In genomic region chr11:240315-240714, GRCh38 we compare ENCODE assay signal across 21 cellular contexts. TPM values are rescaled to one million over a fixed set of nuclear protein-coding genes. Genes with fewer than 3 reads are reported as not detected.
DNase-seq lines count a peak whose midpoint lies in the region; ATAC-seq and TF ChIP-seq lines count a peak whose summit lies in the region.
"Had no signal": no experiment of that assay in that cellular context is flagged by ENCODE, and none has a peak within 500 bp of the region (broad histone marks: within the 10 kb centered on the region; RNA-seq: fewer than 3 reads in every experiment).

No MANE protein-coding gene starts in this region.

- H3K4me3 ChIP-seq in effector memory CD4-positive, alpha-beta T cell (ENCODE audit: insufficient read depth, low read depth, low read length, poor library complexity, severe bottlenecking): no peak overlapping the region
- H3K4me3 ChIP-seq: Peyer's patch, SJCRH30 had no signal

- peaks cover 56% of the 10 kb centered on the region for H3K36me3 ChIP-seq in effector memory CD4-positive, alpha-beta T cell (ENCODE audit: control insufficient read depth, insufficient read depth, low read length)

- peak; percentile 28 for DNase-seq in activated CD8-positive, alpha-beta memory T cell treated with anti-CD3 and anti-CD28 coated beads for 24 hours
- DNase-seq in activated CD8-positive, alpha-beta memory T cell treated with anti-CD3 and anti-CD28 coated beads, Interleukin-2, amount 10 ng/mL, durations not matched to agents 7 days and 5 days: no peak
- no peak for DNase-seq in immature natural killer cell
- DNase-seq in effector memory CD4-positive, alpha-beta T cell: no peak
- DNase-seq: DMS53, GDM1, KG1, MV-4-11, NCI-H1105 treated with DMSO at 0.1 percent for 48 hours, NCI-H2029 treated with DMSO at 0.1 percent for 48 hours, NCI-H2171, NCI-H345, NCI-H524, NCI-H82, Peyer's patch, SJCRH30 had no signal

- peaks cover 12% of the 10 kb centered on the region for H3K4me1 ChIP-seq in effector memory CD4-positive, alpha-beta T cell (ENCODE audit: control insufficient read depth, insufficient read depth, low read length, poor library complexity, severe bottlenecking)

- H3K9me3 Mint-ChIP-seq in activated CD8-positive, alpha-beta memory T cell treated with anti-CD3 and anti-CD28 coated beads, Interleukin-2, amount 10 ng/mL, durations not matched to agents 7 days and 5 days (ENCODE audit: low read depth): no peaks in the 10 kb centered on the region
- H3K9me3 Mint-ChIP-seq in immature natural killer cell: no peaks in the 10 kb centered on the region
- H3K9me3 Mint-ChIP-seq: CD14-positive monocyte had no signal

- peaks cover 62% of the 10 kb centered on the region for H3K4me1 Mint-ChIP-seq in activated CD8-positive, alpha-beta memory T cell treated with anti-CD3 and anti-CD28 coated beads, Interleukin-2, amount 10 ng/mL, durations not matched to agents 7 days and 5 days
- peaks cover 32 to 62% of the 10 kb centered on the region in 2 donors for H3K4me1 Mint-ChIP-seq in immature natural killer cell

- no peak for ATAC-seq in activated CD8-positive, alpha-beta memory T cell treated with anti-CD3 and anti-CD28 coated beads, Interleukin-2, amount 10 ng/mL, durations not matched to agents 7 days and 5 days
- ATAC-seq in HG03342 (IDR thresholded peaks at IDR 0.05; ENCODE audit: unreplicated experiment): no peak

- H3K9me3 ChIP-seq in effector memory CD4-positive, alpha-beta T cell (ENCODE audit: control insufficient read depth, low read length): no peaks in the 10 kb centered on the region
- H3K9me3 ChIP-seq: Peyer's patch, SJCRH30 had no signal

- H3K36me3 Mint-ChIP-seq in activated CD8-positive, alpha-beta memory T cell treated with anti-CD3 and anti-CD28 coated beads, Interleukin-2, amount 10 ng/mL, durations not matched to agents 7 days and 5 days: peaks cover 35% of the 10 kb centered on the region
- peaks cover 18 to 27% (median 24%) of the 10 kb centered on the region in 3 donors for H3K36me3 Mint-ChIP-seq in immature natural killer cell

- no peak overlapping the region for H3K4me3 Mint-ChIP-seq in activated CD8-positive, alpha-beta memory T cell treated with anti-CD3 and anti-CD28 coated beads, Interleukin-2, amount 10 ng/mL, durations not matched to agents 7 days and 5 days
- H3K4me3 Mint-ChIP-seq in immature natural killer cell: no peak overlapping the region
- H3K4me3 Mint-ChIP-seq: CD14-positive monocyte had no signal

- no peaks in the 10 kb centered on the region for H3K27me3 Mint-ChIP-seq in activated CD8-positive, alpha-beta memory T cell treated with anti-CD3 and anti-CD28 coated beads, Interleukin-2, amount 10 ng/mL, durations not matched to agents 7 days and 5 days
- H3K27me3 Mint-ChIP-seq in immature natural killer cell (ENCODE audit: low read depth in 3 of 3): peaks cover 12 to 18% (median 13%) of the 10 kb centered on the region in 3 donors

- H3K27ac ChIP-seq in C4-2B (peak overlapping the region; percentile 84), VCaP (peak overlapping the region; percentile 85)
- no peak overlapping the region for H3K27ac ChIP-seq in effector memory CD4-positive, alpha-beta T cell (ENCODE audit: insufficient read depth, low read length, poor library complexity, severe bottlenecking)
- H3K27ac ChIP-seq: Peyer's patch, SJCRH30 had no signal

- no peak for TF ChIP-seq CTCF in C4-2B (conservative IDR thresholded peaks at IDR 0.05)
- TF ChIP-seq CTCF in VCaP (conservative IDR thresholded peaks at IDR 0.05): no peak

- H3K27ac Mint-ChIP-seq in activated CD8-positive, alpha-beta memory T cell treated with anti-CD3 and anti-CD28 coated beads, Interleukin-2, amount 10 ng/mL, durations not matched to agents 7 days and 5 days: no peak overlapping the region
- H3K27ac Mint-ChIP-seq in immature natural killer cell: peak overlapping the region in 4 of 6 donors; percentile 15 to 75 (median 30)

- H3K27me3 ChIP-seq in effector memory CD4-positive, alpha-beta T cell (replicated peaks; ENCODE audit: control insufficient read depth, insufficient read depth, low read length, poor library complexity, severe bottlenecking): no peaks in the 10 kb centered on the region
- H3K27me3 ChIP-seq: Peyer's patch, SJCRH30 had no signal

- CTCF ChIA-PET in activated CD8-positive, alpha-beta memory T cell treated with anti-CD3 and anti-CD28 coated beads, Interleukin-2, amount 10 ng/mL, durations not matched to agents 7 days and 5 days (lab: Charles Lee): interaction anchor here (0.6 to 3.4 kb wide), 3 partner anchors 10 to 183 kb away, joined by 3 to 13 read pairs (median 3); no protein-coding TSS in a partner anchor

RNA-seq across cellular contexts. Expression of gene PSMD13, which starts 3.5 kb away (rescaled TPM):
- 100 to 1,000 TPM; 166 to 199 TPM for total RNA-seq in activated CD8-positive, alpha-beta memory T cell treated with anti-CD3 and anti-CD28 coated beads, Interleukin-2, amount 10 ng/mL, durations not matched to agents 7 days and 5 days
- 100 to 1,000 TPM; 257 to 353 (median 345) TPM for polyA plus RNA-seq in immature natural killer cell

RNA-seq across cellular contexts. Expression of gene SIRT3, which starts 4.2 kb away (rescaled TPM):
- 10 to 100 TPM; 12.8 to 15.9 TPM for total RNA-seq in activated CD8-positive, alpha-beta memory T cell treated with anti-CD3 and anti-CD28 coated beads, Interleukin-2, amount 10 ng/mL, durations not matched to agents 7 days and 5 days
- 10 to 100 TPM in 1 of 3 donors, 1 to 10 TPM in 2; 6.7 to 11.1 (median 7.4) TPM for polyA plus RNA-seq in immature natural killer cell

RNA-seq across cellular contexts. Expression of gene RIC8A, which starts 32.8 kb away (rescaled TPM):
- total RNA-seq in activated CD8-positive, alpha-beta memory T cell treated with anti-CD3 and anti-CD28 coated beads, Interleukin-2, amount 10 ng/mL, durations not matched to agents 7 days and 5 days: 100 to 1,000 TPM; 110 to 113 TPM
- polyA plus RNA-seq in immature natural killer cell: 100 to 1,000 TPM in 2 of 3 donors, 10 to 100 TPM in 1; 91.0 to 132 (median 106) TPM

RNA-seq across cellular contexts. Expression of gene BET1L, which starts 33.1 kb away (rescaled TPM):
- 10 to 100 TPM; 28.8 to 31.7 TPM for total RNA-seq in activated CD8-positive, alpha-beta memory T cell treated with anti-CD3 and anti-CD28 coated beads, Interleukin-2, amount 10 ng/mL, durations not matched to agents 7 days and 5 days
- polyA plus RNA-seq in immature natural killer cell: 10 to 100 TPM; 12.1 to 39.5 (median 24.6) TPM

RNA-seq across cellular contexts. Expression of gene NLRP6, which starts 37.9 kb away (rescaled TPM):
- total RNA-seq in activated CD8-positive, alpha-beta memory T cell treated with anti-CD3 and anti-CD28 coated beads, Interleukin-2, amount 10 ng/mL, durations not matched to agents 7 days and 5 days: 1 to 10 TPM; 3.8 to 6.9 TPM
- polyA plus RNA-seq in immature natural killer cell: 1 to 10 TPM in 2 of 3 donors, not detected in 1; 1.6 to 5.1 TPM
- total RNA-seq: H1, SJCRH30 had no signal
- polyA plus RNA-seq: H1 had no signal
